Comparison of ENCODE assay signal across 1 cellular context in the genomic region with DNA sequence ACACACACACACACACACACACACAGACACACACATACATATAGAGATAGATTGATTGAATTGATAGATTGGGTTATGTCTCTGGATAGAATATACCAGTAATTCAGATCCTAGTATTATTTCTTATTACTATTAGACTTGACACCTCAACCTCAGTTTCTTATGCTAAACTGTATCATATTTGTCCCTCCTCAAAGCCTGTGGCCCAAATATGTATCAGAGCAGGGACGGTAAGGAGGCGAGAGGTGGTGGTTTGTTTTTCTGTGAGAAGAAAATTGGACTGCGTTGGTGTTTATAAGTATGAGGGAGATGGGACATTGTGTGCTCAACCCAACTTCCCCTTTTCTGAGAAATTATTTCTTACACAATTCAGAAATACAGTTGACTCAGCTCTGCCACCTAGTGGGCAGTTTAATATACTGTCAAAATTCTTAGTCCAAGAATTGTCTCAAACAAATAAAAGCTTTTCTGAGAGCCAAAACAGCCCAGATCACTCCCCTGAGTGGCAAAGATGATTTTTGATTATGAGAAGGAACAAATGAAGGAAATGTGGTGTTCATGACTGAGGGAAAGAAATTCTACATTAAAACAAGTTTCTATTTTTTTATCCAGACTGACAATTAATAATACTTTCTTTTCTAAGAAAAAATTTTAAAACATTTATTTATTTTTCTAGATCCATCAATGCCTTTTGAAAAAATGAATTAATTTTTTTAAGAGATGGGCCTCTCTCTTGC.
TF ChIP-seq lines count a peak whose summit lies in the region.

No MANE protein-coding gene starts in this region.

TF ChIP-seq in GM12878, 131 proteins besides CTCF, POLR2A, EP300 and RAD21 (continues in another document):
- peak; percentile 37; the same call in 1 of the 2 replicates for TF ChIP-seq YY1 (IDR thresholded peaks at IDR 0.05; ENCODE audit: low read depth, low read length)
- TF ChIP-seq TCF3 (IDR thresholded peaks at IDR 0.05; ENCODE audit: borderline replicate concordance, insufficient read depth, low read depth, low read length), result no peak
- TF ChIP-seq MTA2 (IDR thresholded peaks at IDR 0.05; ENCODE audit: low read depth), result peak; percentile 40; the same call in 1 of the 2 replicates
- TF ChIP-seq NBN (IDR thresholded peaks at IDR 0.05), result peak; percentile 48; the same call in 1 of the 2 replicates
- TF ChIP-seq SMARCA5 (IDR thresholded peaks at IDR 0.05), result peak; percentile 47; the same call in 1 of the 2 replicates
- TF ChIP-seq, protein P1, sequence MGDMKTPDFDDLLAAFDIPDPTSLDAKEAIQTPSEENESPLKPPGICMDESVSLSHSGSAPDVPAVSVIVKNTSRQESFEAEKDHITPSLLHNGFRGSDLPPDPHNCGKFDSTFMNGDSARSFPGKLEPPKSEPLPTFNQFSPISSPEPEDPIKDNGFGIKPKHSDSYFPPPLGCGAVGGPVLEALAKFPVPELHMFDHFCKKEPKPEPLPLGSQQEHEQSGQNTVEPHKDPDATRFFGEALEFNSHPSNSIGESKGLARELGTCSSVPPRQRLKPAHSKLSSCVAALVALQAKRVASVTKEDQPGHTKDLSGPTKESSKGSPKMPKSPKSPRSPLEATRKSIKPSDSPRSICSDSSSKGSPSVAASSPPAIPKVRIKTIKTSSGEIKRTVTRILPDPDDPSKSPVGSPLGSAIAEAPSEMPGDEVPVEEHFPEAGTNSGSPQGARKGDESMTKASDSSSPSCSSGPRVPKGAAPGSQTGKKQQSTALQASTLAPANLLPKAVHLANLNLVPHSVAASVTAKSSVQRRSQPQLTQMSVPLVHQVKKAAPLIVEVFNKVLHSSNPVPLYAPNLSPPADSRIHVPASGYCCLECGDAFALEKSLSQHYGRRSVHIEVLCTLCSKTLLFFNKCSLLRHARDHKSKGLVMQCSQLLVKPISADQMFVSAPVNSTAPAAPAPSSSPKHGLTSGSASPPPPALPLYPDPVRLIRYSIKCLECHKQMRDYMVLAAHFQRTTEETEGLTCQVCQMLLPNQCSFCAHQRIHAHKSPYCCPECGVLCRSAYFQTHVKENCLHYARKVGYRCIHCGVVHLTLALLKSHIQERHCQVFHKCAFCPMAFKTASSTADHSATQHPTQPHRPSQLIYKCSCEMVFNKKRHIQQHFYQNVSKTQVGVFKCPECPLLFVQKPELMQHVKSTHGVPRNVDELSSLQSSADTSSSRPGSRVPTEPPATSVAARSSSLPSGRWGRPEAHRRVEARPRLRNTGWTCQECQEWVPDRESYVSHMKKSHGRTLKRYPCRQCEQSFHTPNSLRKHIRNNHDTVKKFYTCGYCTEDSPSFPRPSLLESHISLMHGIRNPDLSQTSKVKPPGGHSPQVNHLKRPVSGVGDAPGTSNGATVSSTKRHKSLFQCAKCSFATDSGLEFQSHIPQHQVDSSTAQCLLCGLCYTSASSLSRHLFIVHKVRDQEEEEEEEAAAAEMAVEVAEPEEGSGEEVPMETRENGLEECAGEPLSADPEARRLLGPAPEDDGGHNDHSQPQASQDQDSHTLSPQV (IDR thresholded peaks at IDR 0.05), result peak; percentile 65; the same call in 1 of the 2 replicates
- TF ChIP-seq RFX5 (IDR thresholded peaks at IDR 0.05; ENCODE audit: low read depth, low read length), result no peak
- TF ChIP-seq ATF7 (IDR thresholded peaks at IDR 0.05; ENCODE audit: low read depth), result peak; percentile 52
- TF ChIP-seq RB1 (IDR thresholded peaks at IDR 0.05; ENCODE audit: borderline replicate concordance), result no peak
- no peak for TF ChIP-seq CREM (IDR thresholded peaks at IDR 0.05; ENCODE audit: low read depth)
- TF ChIP-seq, protein P2, sequence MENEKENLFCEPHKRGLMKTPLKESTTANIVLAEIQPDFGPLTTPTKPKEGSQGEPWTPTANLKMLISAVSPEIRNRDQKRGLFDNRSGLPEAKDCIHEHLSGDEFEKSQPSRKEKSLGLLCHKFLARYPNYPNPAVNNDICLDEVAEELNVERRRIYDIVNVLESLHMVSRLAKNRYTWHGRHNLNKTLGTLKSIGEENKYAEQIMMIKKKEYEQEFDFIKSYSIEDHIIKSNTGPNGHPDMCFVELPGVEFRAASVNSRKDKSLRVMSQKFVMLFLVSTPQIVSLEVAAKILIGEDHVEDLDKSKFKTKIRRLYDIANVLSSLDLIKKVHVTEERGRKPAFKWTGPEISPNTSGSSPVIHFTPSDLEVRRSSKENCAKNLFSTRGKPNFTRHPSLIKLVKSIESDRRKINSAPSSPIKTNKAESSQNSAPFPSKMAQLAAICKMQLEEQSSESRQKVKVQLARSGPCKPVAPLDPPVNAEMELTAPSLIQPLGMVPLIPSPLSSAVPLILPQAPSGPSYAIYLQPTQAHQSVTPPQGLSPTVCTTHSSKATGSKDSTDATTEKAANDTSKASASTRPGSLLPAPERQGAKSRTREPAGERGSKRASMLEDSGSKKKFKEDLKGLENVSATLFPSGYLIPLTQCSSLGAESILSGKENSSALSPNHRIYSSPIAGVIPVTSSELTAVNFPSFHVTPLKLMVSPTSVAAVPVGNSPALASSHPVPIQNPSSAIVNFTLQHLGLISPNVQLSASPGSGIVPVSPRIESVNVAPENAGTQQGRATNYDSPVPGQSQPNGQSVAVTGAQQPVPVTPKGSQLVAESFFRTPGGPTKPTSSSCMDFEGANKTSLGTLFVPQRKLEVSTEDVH (IDR thresholded peaks at IDR 0.05; ENCODE audit: low read depth, partially characterized antibody), result peak; percentile 15
- TF ChIP-seq, protein P3, sequence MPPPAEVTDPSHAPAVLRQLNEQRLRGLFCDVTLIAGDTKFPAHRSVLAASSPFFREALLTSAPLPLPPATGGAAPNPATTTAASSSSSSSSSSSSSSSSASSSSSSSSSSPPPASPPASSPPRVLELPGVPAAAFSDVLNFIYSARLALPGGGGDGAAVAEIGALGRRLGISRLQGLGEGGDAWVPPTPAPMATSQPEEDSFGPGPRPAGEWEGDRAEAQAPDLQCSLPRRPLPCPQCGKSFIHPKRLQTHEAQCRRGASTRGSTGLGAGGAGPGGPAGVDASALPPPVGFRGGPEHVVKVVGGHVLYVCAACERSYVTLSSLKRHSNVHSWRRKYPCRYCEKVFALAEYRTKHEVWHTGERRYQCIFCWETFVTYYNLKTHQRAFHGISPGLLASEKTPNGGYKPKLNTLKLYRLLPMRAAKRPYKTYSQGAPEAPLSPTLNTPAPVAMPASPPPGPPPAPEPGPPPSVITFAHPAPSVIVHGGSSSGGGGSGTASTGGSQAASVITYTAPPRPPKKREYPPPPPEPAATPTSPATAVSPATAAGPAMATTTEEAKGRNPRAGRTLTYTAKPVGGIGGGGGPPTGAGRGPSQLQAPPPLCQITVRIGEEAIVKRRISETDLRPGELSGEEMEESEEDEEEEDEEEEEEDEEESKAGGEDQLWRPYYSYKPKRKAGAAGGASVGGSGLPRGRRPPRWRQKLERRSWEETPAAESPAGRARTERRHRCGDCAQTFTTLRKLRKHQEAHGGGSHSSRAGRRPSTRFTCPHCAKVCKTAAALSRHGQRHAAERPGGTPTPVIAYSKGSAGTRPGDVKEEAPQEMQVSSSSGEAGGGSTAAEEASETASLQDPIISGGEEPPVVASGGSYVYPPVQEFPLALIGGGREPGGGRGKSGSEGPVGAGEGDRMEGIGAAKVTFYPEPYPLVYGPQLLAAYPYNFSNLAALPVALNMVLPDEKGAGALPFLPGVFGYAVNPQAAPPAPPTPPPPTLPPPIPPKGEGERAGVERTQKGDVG (CRISPR knock-in tag; IDR thresholded peaks at IDR 0.05), result no peak
- 0 out of 3 replicates have a peak, but pooled peaks have one; percentile 37 for TF ChIP-seq POU2F2 (IDR thresholded peaks at IDR 0.05; ENCODE audit: borderline replicate concordance, low read depth, low read length)
- TF ChIP-seq IKZF2 (IDR thresholded peaks at IDR 0.05), result peak; percentile 41 to 48; a peak in 2 of 4 replicates
- TF ChIP-seq, protein P4, sequence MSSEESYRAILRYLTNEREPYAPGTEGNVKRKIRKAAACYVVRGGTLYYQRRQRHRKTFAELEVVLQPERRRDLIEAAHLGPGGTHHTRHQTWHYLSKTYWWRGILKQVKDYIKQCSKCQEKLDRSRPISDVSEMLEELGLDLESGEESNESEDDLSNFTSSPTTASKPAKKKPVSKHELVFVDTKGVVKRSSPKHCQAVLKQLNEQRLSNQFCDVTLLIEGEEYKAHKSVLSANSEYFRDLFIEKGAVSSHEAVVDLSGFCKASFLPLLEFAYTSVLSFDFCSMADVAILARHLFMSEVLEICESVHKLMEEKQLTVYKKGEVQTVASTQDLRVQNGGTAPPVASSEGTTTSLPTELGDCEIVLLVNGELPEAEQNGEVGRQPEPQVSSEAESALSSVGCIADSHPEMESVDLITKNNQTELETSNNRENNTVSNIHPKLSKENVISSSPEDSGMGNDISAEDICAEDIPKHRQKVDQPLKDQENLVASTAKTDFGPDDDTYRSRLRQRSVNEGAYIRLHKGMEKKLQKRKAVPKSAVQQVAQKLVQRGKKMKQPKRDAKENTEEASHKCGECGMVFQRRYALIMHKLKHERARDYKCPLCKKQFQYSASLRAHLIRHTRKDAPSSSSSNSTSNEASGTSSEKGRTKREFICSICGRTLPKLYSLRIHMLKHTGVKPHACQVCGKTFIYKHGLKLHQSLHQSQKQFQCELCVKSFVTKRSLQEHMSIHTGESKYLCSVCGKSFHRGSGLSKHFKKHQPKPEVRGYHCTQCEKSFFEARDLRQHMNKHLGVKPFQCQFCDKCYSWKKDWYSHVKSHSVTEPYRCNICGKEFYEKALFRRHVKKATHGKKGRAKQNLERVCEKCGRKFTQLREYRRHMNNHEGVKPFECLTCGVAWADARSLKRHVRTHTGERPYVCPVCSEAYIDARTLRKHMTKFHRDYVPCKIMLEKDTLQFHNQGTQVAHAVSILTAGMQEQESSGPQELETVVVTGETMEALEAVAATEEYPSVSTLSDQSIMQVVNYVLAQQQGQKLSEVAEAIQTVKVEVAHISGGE (CRISPR knock-in tag; IDR thresholded peaks at IDR 0.05), result no peak
- peak; percentile 92 for TF ChIP-seq SPI1 (IDR thresholded peaks at IDR 0.05; ENCODE audit: borderline replicate concordance, insufficient read depth, low read depth, low read length)
- TF ChIP-seq TCF12 (IDR thresholded peaks at IDR 0.05; ENCODE audit: low read depth, low read length), result no peak
- TF ChIP-seq, protein P5, sequence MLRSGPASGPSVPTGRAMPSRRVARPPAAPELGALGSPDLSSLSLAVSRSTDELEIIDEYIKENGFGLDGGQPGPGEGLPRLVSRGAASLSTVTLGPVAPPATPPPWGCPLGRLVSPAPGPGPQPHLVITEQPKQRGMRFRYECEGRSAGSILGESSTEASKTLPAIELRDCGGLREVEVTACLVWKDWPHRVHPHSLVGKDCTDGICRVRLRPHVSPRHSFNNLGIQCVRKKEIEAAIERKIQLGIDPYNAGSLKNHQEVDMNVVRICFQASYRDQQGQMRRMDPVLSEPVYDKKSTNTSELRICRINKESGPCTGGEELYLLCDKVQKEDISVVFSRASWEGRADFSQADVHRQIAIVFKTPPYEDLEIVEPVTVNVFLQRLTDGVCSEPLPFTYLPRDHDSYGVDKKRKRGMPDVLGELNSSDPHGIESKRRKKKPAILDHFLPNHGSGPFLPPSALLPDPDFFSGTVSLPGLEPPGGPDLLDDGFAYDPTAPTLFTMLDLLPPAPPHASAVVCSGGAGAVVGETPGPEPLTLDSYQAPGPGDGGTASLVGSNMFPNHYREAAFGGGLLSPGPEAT (IDR thresholded peaks at IDR 0.05; ENCODE audit: low read depth), result peak; percentile 39; the same call in 1 of the 2 replicates
- TF ChIP-seq, protein P6, sequence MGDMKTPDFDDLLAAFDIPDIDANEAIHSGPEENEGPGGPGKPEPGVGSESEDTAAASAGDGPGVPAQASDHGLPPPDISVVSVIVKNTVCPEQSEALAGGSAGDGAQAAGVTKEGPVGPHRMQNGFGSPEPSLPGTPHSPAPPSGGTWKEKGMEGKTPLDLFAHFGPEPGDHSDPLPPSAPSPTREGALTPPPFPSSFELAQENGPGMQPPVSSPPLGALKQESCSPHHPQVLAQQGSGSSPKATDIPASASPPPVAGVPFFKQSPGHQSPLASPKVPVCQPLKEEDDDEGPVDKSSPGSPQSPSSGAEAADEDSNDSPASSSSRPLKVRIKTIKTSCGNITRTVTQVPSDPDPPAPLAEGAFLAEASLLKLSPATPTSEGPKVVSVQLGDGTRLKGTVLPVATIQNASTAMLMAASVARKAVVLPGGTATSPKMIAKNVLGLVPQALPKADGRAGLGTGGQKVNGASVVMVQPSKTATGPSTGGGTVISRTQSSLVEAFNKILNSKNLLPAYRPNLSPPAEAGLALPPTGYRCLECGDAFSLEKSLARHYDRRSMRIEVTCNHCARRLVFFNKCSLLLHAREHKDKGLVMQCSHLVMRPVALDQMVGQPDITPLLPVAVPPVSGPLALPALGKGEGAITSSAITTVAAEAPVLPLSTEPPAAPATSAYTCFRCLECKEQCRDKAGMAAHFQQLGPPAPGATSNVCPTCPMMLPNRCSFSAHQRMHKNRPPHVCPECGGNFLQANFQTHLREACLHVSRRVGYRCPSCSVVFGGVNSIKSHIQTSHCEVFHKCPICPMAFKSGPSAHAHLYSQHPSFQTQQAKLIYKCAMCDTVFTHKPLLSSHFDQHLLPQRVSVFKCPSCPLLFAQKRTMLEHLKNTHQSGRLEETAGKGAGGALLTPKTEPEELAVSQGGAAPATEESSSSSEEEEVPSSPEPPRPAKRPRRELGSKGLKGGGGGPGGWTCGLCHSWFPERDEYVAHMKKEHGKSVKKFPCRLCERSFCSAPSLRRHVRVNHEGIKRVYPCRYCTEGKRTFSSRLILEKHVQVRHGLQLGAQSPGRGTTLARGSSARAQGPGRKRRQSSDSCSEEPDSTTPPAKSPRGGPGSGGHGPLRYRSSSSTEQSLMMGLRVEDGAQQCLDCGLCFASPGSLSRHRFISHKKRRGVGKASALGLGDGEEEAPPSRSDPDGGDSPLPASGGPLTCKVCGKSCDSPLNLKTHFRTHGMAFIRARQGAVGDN (IDR thresholded peaks at IDR 0.05), result peak; percentile 41
- TF ChIP-seq, protein P7, sequence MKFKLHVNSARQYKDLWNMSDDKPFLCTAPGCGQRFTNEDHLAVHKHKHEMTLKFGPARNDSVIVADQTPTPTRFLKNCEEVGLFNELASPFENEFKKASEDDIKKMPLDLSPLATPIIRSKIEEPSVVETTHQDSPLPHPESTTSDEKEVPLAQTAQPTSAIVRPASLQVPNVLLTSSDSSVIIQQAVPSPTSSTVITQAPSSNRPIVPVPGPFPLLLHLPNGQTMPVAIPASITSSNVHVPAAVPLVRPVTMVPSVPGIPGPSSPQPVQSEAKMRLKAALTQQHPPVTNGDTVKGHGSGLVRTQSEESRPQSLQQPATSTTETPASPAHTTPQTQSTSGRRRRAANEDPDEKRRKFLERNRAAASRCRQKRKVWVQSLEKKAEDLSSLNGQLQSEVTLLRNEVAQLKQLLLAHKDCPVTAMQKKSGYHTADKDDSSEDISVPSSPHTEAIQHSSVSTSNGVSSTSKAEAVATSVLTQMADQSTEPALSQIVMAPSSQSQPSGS (IDR thresholded peaks at IDR 0.05; ENCODE audit: low read length), result 0 out of 2 replicates have a peak, but pooled peaks have one; percentile 33
- 0 out of 2 replicates have a peak, but pooled peaks have one; percentile 42 for TF ChIP-seq CBX5 (IDR thresholded peaks at IDR 0.05; ENCODE audit: low read depth)
- TF ChIP-seq RUNX3 (IDR thresholded peaks at IDR 0.05; ENCODE audit: low read length), result 0 out of 2 replicates have a peak, but pooled peaks have one; percentile 29
- TF ChIP-seq, protein P8, sequence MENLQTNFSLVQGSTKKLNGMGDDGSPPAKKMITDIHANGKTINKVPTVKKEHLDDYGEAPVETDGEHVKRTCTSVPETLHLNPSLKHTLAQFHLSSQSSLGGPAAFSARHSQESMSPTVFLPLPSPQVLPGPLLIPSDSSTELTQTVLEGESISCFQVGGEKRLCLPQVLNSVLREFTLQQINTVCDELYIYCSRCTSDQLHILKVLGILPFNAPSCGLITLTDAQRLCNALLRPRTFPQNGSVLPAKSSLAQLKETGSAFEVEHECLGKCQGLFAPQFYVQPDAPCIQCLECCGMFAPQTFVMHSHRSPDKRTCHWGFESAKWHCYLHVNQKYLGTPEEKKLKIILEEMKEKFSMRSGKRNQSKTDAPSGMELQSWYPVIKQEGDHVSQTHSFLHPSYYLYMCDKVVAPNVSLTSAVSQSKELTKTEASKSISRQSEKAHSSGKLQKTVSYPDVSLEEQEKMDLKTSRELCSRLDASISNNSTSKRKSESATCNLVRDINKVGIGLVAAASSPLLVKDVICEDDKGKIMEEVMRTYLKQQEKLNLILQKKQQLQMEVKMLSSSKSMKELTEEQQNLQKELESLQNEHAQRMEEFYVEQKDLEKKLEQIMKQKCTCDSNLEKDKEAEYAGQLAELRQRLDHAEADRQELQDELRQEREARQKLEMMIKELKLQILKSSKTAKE (IDR thresholded peaks at IDR 0.05; ENCODE audit: low read depth, poor library complexity, severe bottlenecking), result peak; percentile 67
